9 cellular contexts compared by ENCODE assay signal in genomic region chr10:118808601-118809371, GRCh38.
"Had no signal": no experiment of that assay in that cellular context is flagged by ENCODE, and none has a peak within 500 bp of the region (broad histone marks: within the 10 kb centered on the region; RNA-seq: fewer than 3 reads in every experiment).

No MANE protein-coding gene starts in this region.

- H3K4me1 Mint-ChIP-seq: naive thymus-derived CD8-positive, alpha-beta T cell had no signal

- H3K9me3 Mint-ChIP-seq: naive thymus-derived CD8-positive, alpha-beta T cell had no signal

- H3K9me3 ChIP-seq: mucosa of descending colon had no signal

- H3K4me3 Mint-ChIP-seq: naive thymus-derived CD8-positive, alpha-beta T cell had no signal

- H3K4me3 ChIP-seq: mucosa of descending colon had no signal

- H3K27ac Mint-ChIP-seq: progenitor cell of endocrine pancreas had no signal

- ATAC-seq: activated CD4-positive, CD25-positive, alpha-beta regulatory T cell treated with anti-CD3 and anti-CD28 coated beads, Interleukin-2, amount 50 U/mL, for 24 hours; mucosa of descending colon; naive thymus-derived CD8-positive, alpha-beta T cell had no signal

- H3K36me3 Mint-ChIP-seq: naive thymus-derived CD8-positive, alpha-beta T cell had no signal

- DNase-seq: activated naive CD4-positive, alpha-beta T cell treated with anti-CD3 and anti-CD28 coated beads, Interleukin-2, amount 50 U/mL, for 16 hours; activated T-cell treated with anti-CD3 and anti-CD28 coated beads, Interleukin-2, amount 50 U/mL, for 1 hour; erythroblast; hippocampal formation; mucosa of descending colon; naive thymus-derived CD8-positive, alpha-beta T cell; stimulated activated naive CD4-positive, alpha-beta T cell treated with Interleukin-2 at 50 U/mL for 16 hours had no signal
